1 cellular context compared by ENCODE assay signal in the genomic region with DNA sequence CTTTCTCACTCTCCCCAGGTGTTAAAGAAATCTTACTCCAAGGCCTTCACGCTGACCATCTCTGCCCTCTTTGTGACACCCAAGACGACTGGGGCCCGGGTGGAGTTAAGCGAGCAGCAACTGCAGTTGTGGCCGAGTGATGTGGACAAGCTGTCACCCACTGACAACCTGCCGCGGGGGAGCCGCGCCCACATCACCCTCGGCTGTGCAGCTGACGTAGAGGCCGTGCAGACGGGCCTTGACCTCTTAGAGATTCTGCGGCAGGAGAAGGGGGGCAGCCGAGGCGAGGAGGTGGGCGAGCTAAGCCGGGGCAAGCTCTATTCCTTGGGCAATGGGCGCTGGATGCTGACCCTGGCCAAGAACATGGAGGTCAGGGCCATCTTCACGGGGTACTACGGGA.
TF ChIP-seq lines count a peak whose summit lies in the region.

No MANE protein-coding gene starts in this region.

TF ChIP-seq in K562, 482 proteins besides CTCF, POLR2A, EP300 and RAD21:
- TF ChIP-seq POLR2B (IDR thresholded peaks at IDR 0.05; ENCODE audit: low read depth, partially characterized antibody): peak; percentile 27
- no peak for TF ChIP-seq ZC3H8 (IDR thresholded peaks at IDR 0.05)
- 0 out of 2 replicates have a peak, but pooled peaks have one; percentile 5 for TF ChIP-seq POLR2AphosphoS5 (IDR thresholded peaks at IDR 0.05; ENCODE audit: control insufficient read depth, insufficient read depth, low read depth, low read length)
- TF ChIP-seq POLR2G (IDR thresholded peaks at IDR 0.05; ENCODE audit: low read depth, low read length): peak; percentile 74
- TF ChIP-seq FOXJ3 (CRISPR knock-in tag; IDR thresholded peaks at IDR 0.05): no peak
- peak; percentile 49 for TF ChIP-seq RBFOX2 (IDR thresholded peaks at IDR 0.05; ENCODE audit: low read depth, low read length)
TF ChIP-seq in K562: peak in this region for 4.
